11 cellular contexts compared by ENCODE assay signal in the genomic region with DNA sequence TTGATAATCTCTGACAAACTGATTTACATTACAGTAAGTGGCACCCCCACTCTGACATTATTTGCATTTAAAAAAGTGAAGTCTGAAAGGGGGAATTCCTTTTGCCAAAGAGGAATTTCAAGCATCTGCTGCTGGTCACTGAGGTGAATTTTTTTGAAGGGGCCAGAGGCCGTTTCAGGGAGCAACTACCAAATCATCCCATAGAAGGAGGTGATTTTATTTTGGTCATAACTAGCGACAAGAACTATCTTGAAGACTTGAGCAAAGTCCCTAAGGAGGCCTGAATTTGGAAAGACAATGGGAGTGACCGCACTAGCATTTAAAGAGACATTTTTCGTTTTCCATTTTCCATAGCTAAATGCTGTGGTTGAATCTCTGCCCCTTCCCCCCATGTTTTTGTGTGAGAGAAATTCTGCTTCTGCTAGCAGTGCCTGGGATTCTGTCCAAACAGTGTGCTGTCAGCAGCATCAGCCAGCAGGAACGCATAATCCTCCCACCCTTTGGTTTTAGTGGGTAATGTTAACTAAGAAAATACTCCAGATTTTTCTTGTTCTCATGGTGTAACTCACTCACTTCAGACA.
A peak's percentile ranks its signal among the peaks of the same experiment; 100 is the strongest.
DNase-seq lines count a peak whose midpoint lies in the region; ATAC-seq and TF ChIP-seq lines count a peak whose summit lies in the region.
"Had no signal": no experiment of that assay in that cellular context is flagged by ENCODE, and none has a peak within 500 bp of the region (broad histone marks: within the 10 kb centered on the region; RNA-seq: fewer than 3 reads in every experiment).

No MANE protein-coding gene starts in this region.

- H3K27ac Mint-ChIP-seq in activated CD4-positive, alpha-beta memory T cell treated with anti-CD3 and anti-CD28 coated beads, Interleukin-2, amount 10 ng/mL, durations not matched to agents 7 days and 5 days, result no peak overlapping the region
- H3K27ac Mint-ChIP-seq: naive B cell; stimulated activated naive CD8-positive, alpha-beta T cell treated with anti-CD3 and anti-CD28 coated beads, Interleukin-15, Interleukin-2, amounts not matched to agents 100 ng/mL and 50 ng/mL, for 24 hours had no signal

- no peak overlapping the region for H3K4me3 Mint-ChIP-seq in activated CD4-positive, alpha-beta memory T cell treated with anti-CD3 and anti-CD28 coated beads, Interleukin-2, amount 10 ng/mL, durations not matched to agents 7 days and 5 days
- H3K4me3 Mint-ChIP-seq: naive B cell; stimulated activated naive CD8-positive, alpha-beta T cell treated with anti-CD3 and anti-CD28 coated beads, Interleukin-15, Interleukin-2, amounts not matched to agents 100 ng/mL and 50 ng/mL, for 24 hours had no signal

- CTCF ChIA-PET in activated CD4-positive, alpha-beta memory T cell treated with anti-CD3 and anti-CD28 coated beads, Interleukin-2, amount 10 ng/mL, durations not matched to agents 7 days and 5 days (lab: Charles Lee), result no interaction called here

- ATAC-seq in SK-N-SH treated with all-trans-retinoic acid at 6 μM for 48 hours (peak; percentile 93), left lobe of liver (no peak)
- no peak for ATAC-seq in activated CD4-positive, CD25-positive, alpha-beta regulatory T cell treated with anti-CD3 and anti-CD28 coated beads, Interleukin-2, amount 50 U/mL, for 24 hours

- peaks cover 4% of the 10 kb centered on the region for H3K27me3 Mint-ChIP-seq in activated CD4-positive, alpha-beta memory T cell treated with anti-CD3 and anti-CD28 coated beads, Interleukin-2, amount 10 ng/mL, durations not matched to agents 7 days and 5 days

- DNase-seq in EL (peak; percentile 89), foreskin fibroblast (peak; percentile 83 to 91), non-pigmented ciliary epithelial cell (ENCODE audit: low read depth) (peak; percentile 76), GDM1 (lab: John Stamatoyannopoulos, UW) (no peak), left lobe of liver (ENCODE audit: low spot score) (no peak)
- DNase-seq in activated CD4-positive, alpha-beta memory T cell treated with anti-CD3 and anti-CD28 coated beads, Interleukin-2, amount 10 ng/mL, durations not matched to agents 7 days and 5 days, result no peak
- DNase-seq: naive B cell, NCI-H146 had no signal

- peaks cover 7% of the 10 kb centered on the region for H3K9me3 Mint-ChIP-seq in activated CD4-positive, alpha-beta memory T cell treated with anti-CD3 and anti-CD28 coated beads, Interleukin-2, amount 10 ng/mL, durations not matched to agents 7 days and 5 days

- H3K4me3 ChIP-seq in foreskin fibroblast (ENCODE audit: low read depth in 1 of 2, low read length in 2 of 2), result no peak overlapping the region

- no peak for TF ChIP-seq CTCF in foreskin fibroblast (IDR thresholded peaks at IDR 0.05; ENCODE audit: low read depth, low read length)

- no peaks in the 10 kb centered on the region for H3K36me3 Mint-ChIP-seq in activated CD4-positive, alpha-beta memory T cell treated with anti-CD3 and anti-CD28 coated beads, Interleukin-2, amount 10 ng/mL, durations not matched to agents 7 days and 5 days (ENCODE audit: low read depth)

- POLR2A ChIA-PET in activated CD4-positive, alpha-beta memory T cell treated with anti-CD3 and anti-CD28 coated beads, Interleukin-2, amount 10 ng/mL, durations not matched to agents 7 days and 5 days (lab: Charles Lee), result no interaction called here

- H3K4me1 Mint-ChIP-seq in activated CD4-positive, alpha-beta memory T cell treated with anti-CD3 and anti-CD28 coated beads, Interleukin-2, amount 10 ng/mL, durations not matched to agents 7 days and 5 days, result no peaks in the 10 kb centered on the region
- H3K4me1 Mint-ChIP-seq: naive B cell had no signal

TF ChIP-seq in SK-N-SH treated with all-trans-retinoic acid at 6 μM for 48 hours, 23 proteins besides CTCF, POLR2A, EP300 and RAD21:
- TF ChIP-seq ZNF565 (CRISPR knock-in tag; conservative IDR thresholded peaks at IDR 0.05; ENCODE audit: low read depth) (no peak), PPARA (CRISPR knock-in tag; IDR thresholded peaks at IDR 0.05; ENCODE audit: borderline replicate concordance) (no peak), PATZ1 (CRISPR knock-in tag; IDR thresholded peaks at IDR 0.05; ENCODE audit: borderline replicate concordance) (no peak), ISL1 (CRISPR knock-in tag; IDR thresholded peaks at IDR 0.05) (0 out of 2 replicates have a peak, but pooled peaks have one; percentile 22), ESRRG (CRISPR knock-in tag; IDR thresholded peaks at IDR 0.05) (no peak), TCF4 (CRISPR knock-in tag; IDR thresholded peaks at IDR 0.05; ENCODE audit: borderline replicate concordance) (no peak)

Comparison
In these comparisons a context has a peak if more than half of its experiments do, and no peak if none do; other contexts are left out.
1. DNase-seq: peak in EL (single experiment), foreskin fibroblast (2 of 2) and non-pigmented ciliary epithelial cell (single experiment); none in GDM1 (single experiment), activated CD4-positive, alpha-beta memory T cell treated with anti-CD3 and anti-CD28 coated beads, Interleukin-2, amount 10 ng/mL, durations not matched to agents 7 days and 5 days (single experiment) and left lobe of liver (single experiment).